In genomic region chr11:131365601-131366000, GRCh38 we compare ENCODE assay signal across 36 cellular contexts. TPM values are rescaled to one million over a fixed set of nuclear protein-coding genes. Genes with fewer than 3 reads are reported as not detected.
"Had no signal": no experiment of that assay in that cellular context is flagged by ENCODE, and none has a peak within 500 bp of the region (broad histone marks: within the 10 kb centered on the region; RNA-seq: fewer than 3 reads in every experiment).

No MANE protein-coding gene starts in this region.

- H3K4me1 Mint-ChIP-seq: activated naive CD8-positive, alpha-beta T cell treated with anti-CD3 and anti-CD28 coated beads for 36 hours; activated T-helper 17 cell treated with anti-CD3 and anti-CD28 coated beads, Interleukin-2, amount 50 U/mL, for 72 hours; central memory CD8-positive, alpha-beta T cell had no signal

- H3K27me3 ChIP-seq: cardiac muscle cell, Peyer's patch had no signal

- H3K27ac Mint-ChIP-seq: activated CD8-positive, alpha-beta T cell treated with anti-CD3 and anti-CD28 coated beads for 36 hours; activated naive CD8-positive, alpha-beta T cell treated with anti-CD3 and anti-CD28 coated beads for 36 hours; activated T-cell treated with anti-CD3 and anti-CD28 coated beads, Interleukin-2, amount 50 U/mL, for 72 hours; activated T-helper 17 cell treated with anti-CD3 and anti-CD28 coated beads, Interleukin-2, amount 50 U/mL, for 72 hours had no signal

- ATAC-seq: activated CD8-positive, alpha-beta T cell treated with anti-CD3 and anti-CD28 coated beads for 36 hours; activated T-cell treated with anti-CD3 and anti-CD28 coated beads, Interleukin-2, amount 50 U/mL, for 72 hours; activated T-helper 17 cell treated with anti-CD3 and anti-CD28 coated beads, Interleukin-2, amount 50 U/mL, for 72 hours; PC-3; SK-N-SH treated with all-trans-retinoic acid at 6 μM for 48 hours had no signal

- H3K36me3 ChIP-seq: cardiac muscle cell, MG63, Peyer's patch had no signal

- H3K27ac ChIP-seq: cardiac muscle cell, Peyer's patch, VCaP had no signal

- DNase-seq: activated CD4-positive, alpha-beta T cell treated with anti-CD3 and anti-CD28 coated beads for 1 hour; activated CD4-positive, alpha-beta T cell treated with anti-CD3 and anti-CD28 coated beads for 48 hours; activated CD4-positive, CD25-positive, alpha-beta regulatory T cell; activated CD8-positive, alpha-beta T cell treated with anti-CD3 and anti-CD28 coated beads for 36 hours; activated effector memory CD4-positive, alpha-beta T cell treated with anti-CD3 and anti-CD28 coated beads, Interleukin-2, amount 50 U/mL, for 16 hours; activated naive CD4-positive, alpha-beta T cell; activated naive CD4-positive, alpha-beta T cell treated with anti-CD3 and anti-CD28 coated beads, Interleukin-2, amount 50 U/mL, for 16 hours; activated naive CD8-positive, alpha-beta T cell treated with anti-CD3 and anti-CD28 coated beads for 36 hours; activated T-cell treated with anti-CD3 and anti-CD28 coated beads, Interleukin-2, amount 50 U/mL, for 1 hour; activated T-cell treated with anti-CD3 and anti-CD28 coated beads, Interleukin-2, amount 50 U/mL, for 72 hours; amniotic stem cell; aorta; Kasumi-1; KG1; MG63; NCI-H1048; NCI-H1105 treated with DMSO at 0.1 percent for 48 hours; NCI-H1436; NCI-H1694 treated with DMSO at 0.1 percent for 48 hours; NCI-H2029; NCI-H345; NCI-H526 treated with DMSO at 0.1 percent for 48 hours; NCI-H774; PC-3; Peyer's patch; RPMI8226; SHP77 treated with DMSO at 0.1 percent for 48 hours; T-helper 1 cell; T-helper 2 cell; T-helper 9 cell had no signal

- H3K27me3 Mint-ChIP-seq: central memory CD8-positive, alpha-beta T cell had no signal

- H3K9me3 ChIP-seq: MG63, Peyer's patch had no signal

- H3K4me3 Mint-ChIP-seq: activated CD8-positive, alpha-beta T cell treated with anti-CD3 and anti-CD28 coated beads for 36 hours; activated naive CD8-positive, alpha-beta T cell treated with anti-CD3 and anti-CD28 coated beads for 36 hours; activated T-cell treated with anti-CD3 and anti-CD28 coated beads, Interleukin-2, amount 50 U/mL, for 72 hours; activated T-helper 17 cell treated with anti-CD3 and anti-CD28 coated beads, Interleukin-2, amount 50 U/mL, for 72 hours; central memory CD8-positive, alpha-beta T cell had no signal

- H3K4me3 ChIP-seq: cardiac muscle cell, MG63, Peyer's patch had no signal

- H3K4me1 ChIP-seq: Peyer's patch had no signal

- H3K36me3 Mint-ChIP-seq: activated naive CD8-positive, alpha-beta T cell treated with anti-CD3 and anti-CD28 coated beads for 36 hours had no signal

- H3K9me3 Mint-ChIP-seq: activated CD8-positive, alpha-beta T cell treated with anti-CD3 and anti-CD28 coated beads for 36 hours; activated naive CD8-positive, alpha-beta T cell treated with anti-CD3 and anti-CD28 coated beads for 36 hours had no signal

RNA-seq across cellular contexts. Expression of gene NTM, which starts 4.8 kb away (rescaled TPM):
- total RNA-seq: activated CD8-positive, alpha-beta memory T cell treated with anti-CD3 and anti-CD28 coated beads for 36 hours; activated CD8-positive, alpha-beta T cell treated with anti-CD3 and anti-CD28 coated beads for 36 hours; activated naive CD8-positive, alpha-beta T cell treated with anti-CD3 and anti-CD28 coated beads for 36 hours; activated T-cell treated with anti-CD3 and anti-CD28 coated beads, Interleukin-2, amount 50 U/mL, for 72 hours; activated T-helper 17 cell treated with anti-CD3 and anti-CD28 coated beads, Interleukin-2, amount 50 U/mL, for 72 hours; PC-3 had no signal
